In the genomic region with DNA sequence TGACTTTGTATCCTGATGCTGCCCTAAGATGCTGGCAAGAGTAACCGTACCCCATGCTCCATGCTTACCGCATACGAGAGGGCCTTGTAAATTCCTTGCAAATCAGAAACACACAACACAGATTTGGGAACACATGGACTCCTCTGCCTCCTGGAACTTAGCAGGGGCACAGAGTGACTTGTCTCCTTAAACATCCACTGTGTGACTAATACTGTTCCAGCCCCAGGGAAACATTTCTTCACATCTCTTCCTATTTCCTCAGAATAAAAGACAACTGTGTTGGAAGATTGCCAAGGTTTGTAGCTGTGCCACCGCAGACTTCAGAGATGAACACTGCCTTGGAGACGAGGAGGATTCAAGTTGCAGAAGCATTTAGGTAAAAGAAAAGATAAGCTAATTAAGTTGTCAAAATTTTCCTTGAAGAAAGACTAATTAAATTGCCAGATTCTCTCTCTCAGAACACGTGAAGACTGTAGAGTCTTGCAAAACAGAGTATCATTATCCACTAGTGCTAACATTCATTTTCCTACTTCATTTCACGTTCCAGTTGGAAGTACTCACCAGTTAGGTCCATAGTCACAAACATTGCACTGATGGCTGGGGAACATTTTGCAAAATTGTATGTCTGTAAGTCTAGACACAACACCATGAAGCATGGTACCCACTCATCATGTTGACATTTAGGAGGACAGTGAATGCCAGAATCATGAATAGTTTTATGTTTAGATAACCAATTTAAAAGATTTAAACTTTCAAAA, we compare ENCODE assay signal across 10 cellular contexts.
A peak's percentile ranks its signal among the peaks of the same experiment; 100 is the strongest.
DNase-seq lines count a peak whose midpoint lies in the region; ATAC-seq and TF ChIP-seq lines count a peak whose summit lies in the region.
"Had no signal": no experiment of that assay in that cellular context is flagged by ENCODE, and none has a peak within 500 bp of the region (broad histone marks: within the 10 kb centered on the region; RNA-seq: fewer than 3 reads in every experiment).

No MANE protein-coding gene starts in this region.

- ATAC-seq in RWPE2 (ENCODE audit: low read depth) (peak; percentile 97), gastrocnemius medialis (peak; percentile 75 to 87)
- ATAC-seq: activated T-helper 17 cell treated with anti-CD3 and anti-CD28 coated beads, Interleukin-2, amount 50 U/mL, for 72 hours had no signal

- H3K27ac ChIP-seq in HEK293 (ENCODE audit: extremely low read depth, low read depth, low read length), result no peak overlapping the region
- H3K27ac ChIP-seq in RWPE2 (ENCODE audit: poor library complexity, severe bottlenecking), result peak overlapping the region; percentile 91
- peak overlapping the region in 1 of 4 donors; percentile 15 for H3K27ac ChIP-seq in gastrocnemius medialis
- no peak overlapping the region for H3K27ac ChIP-seq in substantia nigra (ENCODE audit: low read depth, low read length, poor library complexity, severe bottlenecking)
- H3K27ac ChIP-seq: KMS-11 had no signal

- POLR2A ChIA-PET in HEK293 (lab: Yijun Ruan, JAX), result no interaction called here

- H3K4me3 ChIP-seq in HEK293 (ENCODE audit: low read depth, low read length), result no peak overlapping the region
- no peak overlapping the region for H3K4me3 ChIP-seq in RWPE2 (ENCODE audit: severe bottlenecking)
- H3K4me3 ChIP-seq in foreskin fibroblast (ENCODE audit: low read depth in 1 of 2, low read length in 2 of 2), result no peak overlapping the region
- H3K4me3 ChIP-seq in gastrocnemius medialis, result no peak overlapping the region

- TF ChIP-seq CTCF in HEK293 (tag by site-specific recombination; IDR thresholded peaks at IDR 0.05) (no peak), RWPE2 (IDR thresholded peaks at IDR 0.05; ENCODE audit: poor library complexity, severe bottlenecking) (no peak), foreskin fibroblast (IDR thresholded peaks at IDR 0.05; ENCODE audit: low read depth, low read length) (no peak), gastrocnemius medialis (IDR thresholded peaks at IDR 0.05 in 4 of 5, conservative IDR thresholded peaks at IDR 0.05 in 1 of 5) (no peak)

- H3K36me3 ChIP-seq in HEK293 (ENCODE audit: control insufficient read depth in 2 of 2, insufficient read depth in 1 of 2, low read length in 2 of 2) (no peaks in the 10 kb centered on the region), RWPE2 (ENCODE audit: low read depth) (no peaks in the 10 kb centered on the region), gastrocnemius medialis (no peaks in the 10 kb centered on the region)

- H3K4me1 ChIP-seq in HEK293 (ENCODE audit: control insufficient read depth, insufficient read depth, low read length) (peaks cover 8% of the 10 kb centered on the region), RWPE2 (ENCODE audit: insufficient read depth, poor library complexity, severe bottlenecking) (peaks cover 13% of the 10 kb centered on the region), gastrocnemius medialis (no peaks in the 10 kb centered on the region)

- in situ Hi-C loops in gastrocnemius medialis (cut with MboI; ENCODE audit: low sequenced_read_pairs in 4 of 4), result no loop called here

- no peaks in the 10 kb centered on the region for H3K27me3 ChIP-seq in RWPE2 (ENCODE audit: insufficient read depth, poor library complexity, severe bottlenecking)
- no peaks in the 10 kb centered on the region for H3K27me3 ChIP-seq in gastrocnemius medialis

- H3K9me3 ChIP-seq in HEK293 (ENCODE audit: control insufficient read depth, insufficient read depth, low read depth, low read length) (no peaks in the 10 kb centered on the region), RWPE2 (ENCODE audit: severe bottlenecking) (no peaks in the 10 kb centered on the region), gastrocnemius medialis (no peaks in the 10 kb centered on the region)

- CTCF ChIA-PET in HEK293 (lab: Yijun Ruan, JAX), result no interaction called here

- intact Hi-C loops in gastrocnemius medialis (cut with DNase I; ENCODE audit: low total_unique reads), result no loop called here

- DNase-seq in RWPE2 (ENCODE audit: low spot score) (no peak), foreskin fibroblast (peak; percentile 69 to 90), gastrocnemius medialis (peak in 1 of 2 donors; percentile 22), substantia nigra (lab: John Stamatoyannopoulos, UW) (no peak), activated T-cell treated with anti-CD3 and anti-CD28 coated beads for 4 hours (no peak), NCI-H2171 (lab: John Stamatoyannopoulos, UW) (no peak)
- no peak for DNase-seq in activated CD4-positive, alpha-beta T cell treated with anti-CD3 and anti-CD28 coated beads, Interleukin-2, amount 50 U/mL, for 4 hours

- no peak for TF ChIP-seq POLR2A in gastrocnemius medialis (IDR thresholded peaks at IDR 0.05)

TF ChIP-seq in HEK293, 187 proteins besides CTCF, POLR2A, EP300 and RAD21:
- no peak for TF ChIP-seq ZNF2 (tag by site-specific recombination; IDR thresholded peaks at IDR 0.05)
- peak; percentile 8 for TF ChIP-seq ZNF510 (tag by site-specific recombination; IDR thresholded peaks at IDR 0.05; ENCODE audit: insufficient replicate concordance)
- TF ChIP-seq ZNF610 (tag by site-specific recombination; IDR thresholded peaks at IDR 0.05; ENCODE audit: borderline replicate concordance), result no peak
- no peak for TF ChIP-seq ZSCAN23 (tag by site-specific recombination; IDR thresholded peaks at IDR 0.05)

Comparison
In these comparisons a context has a peak if more than half of its experiments do, and no peak if none do; other contexts are left out.
1. DNase-seq: peak in foreskin fibroblast (2 of 2); none in RWPE2 (single experiment), substantia nigra (0 of 49), activated T-cell treated with anti-CD3 and anti-CD28 coated beads for 4 hours (single experiment), NCI-H2171 (single experiment) and activated CD4-positive, alpha-beta T cell treated with anti-CD3 and anti-CD28 coated beads, Interleukin-2, amount 50 U/mL, for 4 hours (0 of 2).